Comparison of ENCODE assay signal across 1 cellular context in genomic region chr18:49008156-49008555, GRCh38.
TF ChIP-seq lines count a peak whose summit lies in the region.

No MANE protein-coding gene starts in this region.

TF ChIP-seq in K562, 482 proteins besides CTCF, POLR2A, EP300 and RAD21 (continued from another document):
- TF ChIP-seq VEZF1 (CRISPR knock-in tag; IDR thresholded peaks at IDR 0.05), result no peak
- no peak for TF ChIP-seq ZNF766 (CRISPR knock-in tag; conservative IDR thresholded peaks at IDR 0.05)
- TF ChIP-seq HDAC1 (IDR thresholded peaks at IDR 0.05), result no peak
- no peak for TF ChIP-seq TBP (optimal IDR thresholded peaks at IDR 0.05; ENCODE audit: low read depth, low read length)
- TF ChIP-seq CBX5 (IDR thresholded peaks at IDR 0.05; ENCODE audit: borderline replicate concordance, low read depth), result no peak
- no peak for TF ChIP-seq C11orf30 (IDR thresholded peaks at IDR 0.05; ENCODE audit: low read depth)
- no peak for TF ChIP-seq BRD4 (IDR thresholded peaks at IDR 0.05)
- no peak for TF ChIP-seq FOXK2 (conservative IDR thresholded peaks at IDR 0.05 in 1 of 2, IDR thresholded peaks at IDR 0.05 in 1 of 2; ENCODE audit: low read depth in 2 of 2)
- TF ChIP-seq IRF9 (tag; IDR thresholded peaks at IDR 0.05), result no peak
- no peak for TF ChIP-seq YY1 (IDR thresholded peaks at IDR 0.05; ENCODE audit: borderline replicate concordance in 1 of 3, control insufficient read depth in 1 of 3, extremely low read depth in 1 of 3, insufficient read depth in 3 of 3, insufficient read length in 1 of 3, insufficient replicate concordance in 2 of 3, low read depth in 1 of 3, low read length in 2 of 3)
- TF ChIP-seq HEY1 (CRISPR knock-in tag; IDR thresholded peaks at IDR 0.05; ENCODE audit: borderline replicate concordance), result no peak
- TF ChIP-seq SFPQ (IDR thresholded peaks at IDR 0.05; ENCODE audit: low read depth, low read length), result no peak
- TF ChIP-seq CTBP1 (IDR thresholded peaks at IDR 0.05; ENCODE audit: borderline replicate concordance), result no peak
- no peak for TF ChIP-seq TRIM28 (IDR thresholded peaks at IDR 0.05)
- TF ChIP-seq SRSF7 (optimal IDR thresholded peaks at IDR 0.05; ENCODE audit: low read depth, low read length), result no peak
TF ChIP-seq in K562: peak in this region for 0.
